In the genomic region with DNA sequence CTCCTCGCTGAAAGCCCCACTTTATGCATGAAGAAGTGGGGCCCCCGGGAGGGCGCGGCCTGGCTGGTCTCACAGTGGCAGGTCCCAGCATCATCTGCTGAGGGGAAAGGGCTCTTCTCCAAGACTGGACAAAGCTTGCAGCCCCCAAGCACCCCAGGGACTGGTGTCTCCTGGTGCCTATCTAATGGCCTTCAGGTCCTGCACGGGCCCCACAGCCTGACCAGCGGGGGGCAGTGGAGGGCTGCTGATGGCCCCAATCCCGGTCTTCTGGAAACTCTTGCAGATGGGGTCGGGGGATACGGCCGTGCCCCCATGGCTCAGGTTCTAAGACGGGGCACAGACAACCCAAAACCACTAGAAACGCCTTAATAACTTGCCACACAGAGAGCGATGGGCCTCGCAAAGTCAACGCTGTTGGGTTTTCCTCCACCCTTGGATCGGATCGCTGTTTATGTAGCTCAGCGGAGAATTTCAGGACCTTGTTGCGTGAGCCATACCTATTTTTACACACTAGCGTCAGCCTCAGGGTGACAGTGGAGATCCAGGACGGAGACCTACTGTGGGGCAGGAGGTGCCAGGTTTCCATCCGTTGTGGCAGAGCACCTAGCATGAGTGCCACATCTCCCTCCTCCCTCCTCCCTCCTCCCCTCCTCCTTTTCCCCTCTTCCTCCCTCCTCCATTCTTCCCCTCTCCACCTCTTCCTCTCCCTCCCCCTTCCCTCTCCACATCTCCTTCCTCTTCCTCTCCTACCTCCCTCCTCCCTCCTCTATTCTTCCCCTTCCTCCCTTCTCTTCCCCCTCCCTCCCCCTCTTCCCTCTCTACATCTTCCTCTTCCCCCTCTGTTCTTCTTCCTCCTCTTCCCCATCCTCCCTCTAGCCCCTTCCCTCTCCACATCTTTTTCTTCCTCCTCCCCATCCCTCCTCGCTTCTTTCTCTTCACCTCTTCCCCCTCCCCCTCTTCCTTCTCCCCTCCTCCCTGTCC, we compare ENCODE assay signal across 10 cellular contexts.
DNase-seq lines count a peak whose midpoint lies in the region; ATAC-seq and TF ChIP-seq lines count a peak whose summit lies in the region.
"Had no signal": no experiment of that assay in that cellular context is flagged by ENCODE, and none has a peak within 500 bp of the region (broad histone marks: within the 10 kb centered on the region; RNA-seq: fewer than 3 reads in every experiment).

No MANE protein-coding gene starts in this region.

- H3K4me3 ChIP-seq in Karpas-422 (ENCODE audit: low read length) (no peak overlapping the region), brain microvascular endothelial cell (ENCODE audit: low read depth, low read length) (no peak overlapping the region), vagina (no peak overlapping the region)
- no peak overlapping the region for H3K4me3 ChIP-seq in effector memory CD4-positive, alpha-beta T cell (ENCODE audit: insufficient read depth, low read depth, low read length, poor library complexity, severe bottlenecking)

- no peak overlapping the region for H3K4me3 Mint-ChIP-seq in CD14-positive monocyte
- H3K4me3 Mint-ChIP-seq in activated CD4-positive, alpha-beta T cell treated with anti-CD3 and anti-CD28 coated beads, Interleukin-2, amount 10 ng/mL, durations not matched to agents 7 days and 5 days: no peak overlapping the region

- peak; percentile 86 for ATAC-seq in left lobe of liver

- no peak for TF ChIP-seq POLR2A in vagina (IDR thresholded peaks at IDR 0.05)

- H3K79me2 ChIP-seq in Karpas-422 (ENCODE audit: low read length): no peaks in the 10 kb centered on the region

- H3K9ac ChIP-seq in Karpas-422 (ENCODE audit: low read length): no peak overlapping the region

- H3K4me1 ChIP-seq in Karpas-422 (ENCODE audit: low read length) (peaks cover 10% of the 10 kb centered on the region; the same call in 1 of the 2 replicates), vagina (no peaks in the 10 kb centered on the region)
- no peaks in the 10 kb centered on the region for H3K4me1 ChIP-seq in effector memory CD4-positive, alpha-beta T cell (ENCODE audit: control insufficient read depth, insufficient read depth, low read length, poor library complexity, severe bottlenecking)

- intact Hi-C loops in CD14-positive monocyte (cut with micrococcal nuclease): no loop called here
- intact Hi-C loops in vagina (cut with DNase I): loop anchor here (2.0 to 10.0 kb wide), 2 partner anchors 95 to 129 kb away; a partner anchor contains a TSS

- no peaks in the 10 kb centered on the region for H3K36me3 ChIP-seq in Karpas-422 (ENCODE audit: insufficient read depth, low read length)
- H3K36me3 ChIP-seq in brain microvascular endothelial cell (replicated peaks): no peaks in the 10 kb centered on the region
- no peaks in the 10 kb centered on the region for H3K36me3 ChIP-seq in vagina
- H3K36me3 ChIP-seq in effector memory CD4-positive, alpha-beta T cell (ENCODE audit: control insufficient read depth, insufficient read depth, low read length): no peaks in the 10 kb centered on the region

- H3K27me3 Mint-ChIP-seq in CD14-positive monocyte (ENCODE audit: low read depth in 3 of 3): peaks cover under 1 to 5% (median 5%) of the 10 kb centered on the region in 3 donors
- no peaks in the 10 kb centered on the region for H3K27me3 Mint-ChIP-seq in activated CD4-positive, alpha-beta T cell treated with anti-CD3 and anti-CD28 coated beads, Interleukin-2, amount 10 ng/mL, durations not matched to agents 7 days and 5 days

- H3K36me3 Mint-ChIP-seq in CD14-positive monocyte: no peaks in the 10 kb centered on the region
- no peaks in the 10 kb centered on the region for H3K36me3 Mint-ChIP-seq in activated CD4-positive, alpha-beta T cell treated with anti-CD3 and anti-CD28 coated beads, Interleukin-2, amount 10 ng/mL, durations not matched to agents 7 days and 5 days (ENCODE audit: low read depth)

- H3K27me3 ChIP-seq in Karpas-422 (ENCODE audit: low read length) (no peaks in the 10 kb centered on the region), brain microvascular endothelial cell (replicated peaks) (no peaks in the 10 kb centered on the region), vagina (no peaks in the 10 kb centered on the region)
- H3K27me3 ChIP-seq in effector memory CD4-positive, alpha-beta T cell (replicated peaks; ENCODE audit: control insufficient read depth, insufficient read depth, low read length, poor library complexity, severe bottlenecking): no peaks in the 10 kb centered on the region

- TF ChIP-seq CTCF in CD14-positive monocyte (IDR thresholded peaks at IDR 0.05) (no peak), brain microvascular endothelial cell (IDR thresholded peaks at IDR 0.05; ENCODE audit: low read depth, low read length, missing control alignments) (peak; percentile 80), vagina (IDR thresholded peaks at IDR 0.05) (peak in 2 of 3 experiments; percentile 40 to 55)

- peak overlapping the region in 5 of 7 donors; percentile 6 to 86 (median 30) for H3K27ac Mint-ChIP-seq in CD14-positive monocyte
- H3K27ac Mint-ChIP-seq in activated CD4-positive, alpha-beta T cell treated with anti-CD3 and anti-CD28 coated beads, Interleukin-2, amount 10 ng/mL, durations not matched to agents 7 days and 5 days: no peak overlapping the region

- CTCF ChIA-PET in activated CD4-positive, alpha-beta T cell treated with anti-CD3 and anti-CD28 coated beads, Interleukin-2, amount 10 ng/mL, durations not matched to agents 7 days and 5 days (lab: Charles Lee): no interaction called here

- no peak overlapping the region for H3K4me2 ChIP-seq in Karpas-422 (ENCODE audit: low read depth, low read length, poor library complexity, severe bottlenecking)

- POLR2A ChIA-PET in activated CD4-positive, alpha-beta T cell treated with anti-CD3 and anti-CD28 coated beads, Interleukin-2, amount 10 ng/mL, durations not matched to agents 7 days and 5 days (lab: Charles Lee): no interaction called here

- no peaks in the 10 kb centered on the region for H3K9me3 ChIP-seq in Karpas-422 (ENCODE audit: low read length)
- no peaks in the 10 kb centered on the region for H3K9me3 ChIP-seq in vagina
- H3K9me3 ChIP-seq in effector memory CD4-positive, alpha-beta T cell (ENCODE audit: control insufficient read depth, low read length): no peaks in the 10 kb centered on the region

- in situ Hi-C loops in brain microvascular endothelial cell (cut with HindIII; ENCODE audit: low pct_ligation_motif_present, low sequenced_read_pairs): no loop called here

- no peaks in the 10 kb centered on the region for H3K9me2 ChIP-seq in Karpas-422 (replicated peaks; ENCODE audit: insufficient read depth, low read length)

- no peaks in the 10 kb centered on the region for H4K20me1 ChIP-seq in Karpas-422 (ENCODE audit: insufficient read depth, low read depth, low read length)

- peaks cover 0 to 18% (median 4%) of the 10 kb centered on the region in 7 donors for H3K9me3 Mint-ChIP-seq in CD14-positive monocyte
- H3K9me3 Mint-ChIP-seq in activated CD4-positive, alpha-beta T cell treated with anti-CD3 and anti-CD28 coated beads, Interleukin-2, amount 10 ng/mL, durations not matched to agents 7 days and 5 days: no peaks in the 10 kb centered on the region

- no peak overlapping the region for H3K27ac ChIP-seq in Karpas-422 (ENCODE audit: low read length)
- H3K27ac ChIP-seq in brain microvascular endothelial cell: no peak overlapping the region
- no peak overlapping the region for H3K27ac ChIP-seq in vagina
- H3K27ac ChIP-seq in effector memory CD4-positive, alpha-beta T cell (ENCODE audit: insufficient read depth, low read length, poor library complexity, severe bottlenecking): no peak overlapping the region
- H3K27ac ChIP-seq: epithelial cell of prostate, HL-60 had no signal

- H2AFZ ChIP-seq in Karpas-422 (ENCODE audit: low read length): no peak overlapping the region

- DNase-seq in CD14-positive monocyte (ENCODE audit: low spot score) (no peak), Karpas-422 (peak; percentile 56), brain microvascular endothelial cell (peak; percentile 37), left lobe of liver (ENCODE audit: low spot score) (peak; percentile 78), vagina (ENCODE audit: extremely low spot score in 2 of 2) (no peak), NCI-H345 (lab: John Stamatoyannopoulos, UW) (no peak)
- no peak for DNase-seq in activated CD4-positive, alpha-beta T cell treated with anti-CD3 and anti-CD28 coated beads, Interleukin-2, amount 10 ng/mL, durations not matched to agents 7 days and 5 days
- no peak for DNase-seq in effector memory CD4-positive, alpha-beta T cell

- peaks cover 40% of the 10 kb centered on the region for H3K4me1 Mint-ChIP-seq in CD14-positive monocyte
- peaks cover 4% of the 10 kb centered on the region for H3K4me1 Mint-ChIP-seq in activated CD4-positive, alpha-beta T cell treated with anti-CD3 and anti-CD28 coated beads, Interleukin-2, amount 10 ng/mL, durations not matched to agents 7 days and 5 days

Comparison
In these comparisons a context has a peak if more than half of its experiments do, and no peak if none do; other contexts are left out.
1. DNase-seq: peak in Karpas-422 (single experiment), brain microvascular endothelial cell (single experiment) and left lobe of liver (single experiment); none in CD14-positive monocyte (single experiment), vagina (0 of 2), NCI-H345 (single experiment), activated CD4-positive, alpha-beta T cell treated with anti-CD3 and anti-CD28 coated beads, Interleukin-2, amount 10 ng/mL, durations not matched to agents 7 days and 5 days (single experiment) and effector memory CD4-positive, alpha-beta T cell (0 of 3).